In genomic region chr11:7019500-7020182, GRCh38 we compare ENCODE assay signal across 8 cellular contexts. TPM values are rescaled to one million over a fixed set of nuclear protein-coding genes. Genes with fewer than 3 reads are reported as not detected.
DNase-seq lines count a peak whose midpoint lies in the region; ATAC-seq and TF ChIP-seq lines count a peak whose summit lies in the region.

No MANE protein-coding gene starts in this region.

- intact Hi-C loops in CD14-positive monocyte (cut with micrococcal nuclease), result no loop called here

- no peak for ATAC-seq in GM18519 (IDR thresholded peaks at IDR 0.05; ENCODE audit: low FRiP score, unreplicated experiment)

- H3K4me3 ChIP-seq in adipocyte (ENCODE audit: low read length) (peak overlapping the region; percentile 91), skeletal muscle satellite cell (ENCODE audit: low read length) (peak overlapping the region; percentile 88)

- H3K9me3 Mint-ChIP-seq in CD14-positive monocyte (peaks cover 0 to 7% (median 0%) of the 10 kb centered on the region in 7 donors), HFFc6 (no peaks in the 10 kb centered on the region)

- DNase-seq in CD14-positive monocyte (ENCODE audit: low spot score) (no peak), HFFc6 (no peak), adipocyte (ENCODE audit: low read depth) (peak; percentile 59), hepatic stellate cell (ENCODE audit: low spot score) (peak; percentile 6), KG1 (lab: John Stamatoyannopoulos, UW) (no peak), NK-92 (lab: John Stamatoyannopoulos, UW; ENCODE audit: unreplicated experiment) (no peak)

- H3K27me3 ChIP-seq in adipocyte (replicated peaks; ENCODE audit: control insufficient read depth, insufficient read depth, low read length), result no peaks in the 10 kb centered on the region
- peaks cover 8% of the 10 kb centered on the region for H3K27me3 ChIP-seq in skeletal muscle satellite cell (ENCODE audit: control insufficient read depth, insufficient read depth, low read length)

- peak overlapping the region; percentile 96 for H3K4me2 ChIP-seq in skeletal muscle satellite cell (ENCODE audit: low read length)

- H3K27ac Mint-ChIP-seq in CD14-positive monocyte (peak overlapping the region in 1 of 7 donors; percentile 76), HFFc6 (peak overlapping the region; percentile 99)

- H3K4me1 ChIP-seq in adipocyte (ENCODE audit: control insufficient read depth, insufficient read depth, low read length) (peaks cover 7% of the 10 kb centered on the region), skeletal muscle satellite cell (ENCODE audit: control insufficient read depth, insufficient read depth, low read length) (peaks cover 14% of the 10 kb centered on the region)

- peaks cover 17 to 38% (median 21%) of the 10 kb centered on the region in 3 donors for H3K27me3 Mint-ChIP-seq in CD14-positive monocyte (ENCODE audit: low read depth in 3 of 3)
- H3K27me3 Mint-ChIP-seq in HFFc6 (ENCODE audit: insufficient read depth), result 0 out of 2 replicates have a peak, but pooled peaks cover 3% of the 10 kb centered on the region

- H3K36me3 ChIP-seq in adipocyte (ENCODE audit: control insufficient read depth, insufficient read depth, low read length, severe bottlenecking) (no peaks in the 10 kb centered on the region), skeletal muscle satellite cell (ENCODE audit: insufficient read depth, low read length) (no peaks in the 10 kb centered on the region)

- peaks cover 16% of the 10 kb centered on the region for H3K4me1 Mint-ChIP-seq in CD14-positive monocyte
- H3K4me1 Mint-ChIP-seq in HFFc6 (ENCODE audit: low read depth), result peaks cover 18% of the 10 kb centered on the region

- H3K36me3 Mint-ChIP-seq in CD14-positive monocyte (peaks cover 0 to 3% of the 10 kb centered on the region in 2 donors), HFFc6 (ENCODE audit: low read depth) (no peaks in the 10 kb centered on the region; the same call in 1 of the 2 replicates)

- TF ChIP-seq CTCF in CD14-positive monocyte (IDR thresholded peaks at IDR 0.05) (no peak), HFFc6 (IDR thresholded peaks at IDR 0.05) (no peak)

- H3K4me3 Mint-ChIP-seq in CD14-positive monocyte (peak overlapping the region; percentile 75 to 95), HFFc6 (peak overlapping the region; percentile 100)

- H3K9ac ChIP-seq in adipocyte (ENCODE audit: low read length) (peak overlapping the region; percentile 89), skeletal muscle satellite cell (ENCODE audit: low read depth, low read length) (peak overlapping the region; percentile 76)

- H3K9me3 ChIP-seq in adipocyte (ENCODE audit: control insufficient read depth, low read length) (no peaks in the 10 kb centered on the region), skeletal muscle satellite cell (replicated peaks; ENCODE audit: low read length) (no peaks in the 10 kb centered on the region)

RNA-seq across cellular contexts. Expression of gene ZNF214, which starts 0.5 kb away (rescaled TPM):
- polyA plus RNA-seq in CD14-positive monocyte, result not detected
- total RNA-seq in HFFc6 (2021; fragmentation: NEBNext Ultra II Directional; extraction: Animal tissue kit (Norgen Biotek cat#: 25700)), result 1 to 10 TPM in 5 of 6 experiments, under 1 TPM in 1; 0.85 to 2.0 (median 1.7) TPM
- total RNA-seq in skeletal muscle satellite cell (2012; rRNA removed), result 0.76 and 2.0 TPM in 2 replicates

RNA-seq across cellular contexts. Expression of gene NLRP14, which starts 0.6 kb away (rescaled TPM):
- polyA plus RNA-seq in CD14-positive monocyte, result not detected
- total RNA-seq in HFFc6 (2021; fragmentation: NEBNext Ultra II Directional; extraction: Animal tissue kit (Norgen Biotek cat#: 25700)), result under 1 TPM in 1 of 6 experiments, not detected in 5; 0.06 TPM
- under 0.01 TPM in 2 replicates for total RNA-seq in skeletal muscle satellite cell (2012; rRNA removed)

Comparison
In these comparisons a context has a peak if more than half of its experiments do, and no peak if none do; other contexts are left out.
1. DNase-seq: peak in adipocyte (single experiment) and hepatic stellate cell (single experiment); none in CD14-positive monocyte (single experiment), HFFc6 (single experiment), KG1 (single experiment) and NK-92 (single experiment).